2 cellular contexts compared by ENCODE assay signal in the genomic region with DNA sequence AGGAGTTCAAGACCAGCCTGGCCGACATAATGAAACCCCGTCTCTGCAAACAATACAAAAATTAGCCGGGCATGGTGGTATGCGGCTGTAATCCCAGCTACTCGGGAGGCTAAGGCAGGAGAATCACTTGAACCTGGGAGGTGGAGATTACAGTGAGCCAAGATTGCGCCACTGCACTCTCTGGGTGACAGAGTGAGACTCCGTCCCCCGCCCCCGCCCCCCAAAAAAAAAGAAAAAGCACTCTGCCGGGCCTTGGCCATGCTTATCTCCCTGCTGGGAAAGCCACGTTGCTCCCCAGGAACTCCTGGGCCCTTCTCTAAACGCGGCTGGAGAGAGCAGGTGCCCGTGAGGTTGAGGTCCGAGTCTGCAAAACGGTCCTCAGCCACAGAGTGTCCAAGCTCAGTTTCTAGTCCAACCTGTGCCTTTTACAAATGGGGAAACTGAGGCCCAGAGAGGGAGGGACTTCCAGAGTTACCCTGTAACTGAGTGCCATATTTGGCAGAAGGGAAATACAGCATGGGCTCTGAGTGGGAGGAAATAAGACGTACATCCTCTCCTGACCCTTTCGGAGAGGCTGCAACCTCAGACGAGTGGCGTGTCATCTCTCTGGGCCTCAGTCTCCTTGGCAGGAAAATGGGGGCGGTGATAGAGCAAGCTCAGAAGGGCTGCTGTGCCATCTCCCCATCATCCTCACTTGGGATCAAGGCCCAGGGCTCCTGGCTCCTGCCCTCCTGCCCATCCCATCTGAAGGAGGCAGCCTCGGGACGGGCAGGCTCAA.
TF ChIP-seq lines count a peak whose summit lies in the region.

No MANE protein-coding gene starts in this region.

TF ChIP-seq in IMR-90, 13 proteins besides CTCF, POLR2A, EP300 and RAD21:
- TF ChIP-seq MAZ (IDR thresholded peaks at IDR 0.05; ENCODE audit: borderline replicate concordance, low read depth, low read length) = no peak
- no peak for TF ChIP-seq RFX5 (IDR thresholded peaks at IDR 0.05; ENCODE audit: low read depth, low read length)
- no peak for TF ChIP-seq NFE2L2 (IDR thresholded peaks at IDR 0.05; ENCODE audit: low read depth, low read length)
- no peak for TF ChIP-seq SMC3 (IDR thresholded peaks at IDR 0.05; ENCODE audit: low read depth, low read length)
- TF ChIP-seq BHLHE40 (IDR thresholded peaks at IDR 0.05; ENCODE audit: low read depth, low read length) = no peak
- no peak for TF ChIP-seq MXI1 (IDR thresholded peaks at IDR 0.05; ENCODE audit: borderline replicate concordance, low read depth, low read length)
- 0 out of 2 replicates have a peak, but pooled peaks have one; percentile 3 for TF ChIP-seq CEBPB (IDR thresholded peaks at IDR 0.05; ENCODE audit: low read depth, low read length)

TF ChIP-seq in endothelial cell of umbilical vein, 7 proteins besides CTCF, POLR2A, EP300 and RAD21:
- TF ChIP-seq FOS (IDR thresholded peaks at IDR 0.05; ENCODE audit: borderline replicate concordance, insufficient read depth, low read length) (no peak), GATA2 (IDR thresholded peaks at IDR 0.05; ENCODE audit: insufficient read depth, insufficient read length, low read depth, low read length) (no peak), MAX (IDR thresholded peaks at IDR 0.05; ENCODE audit: insufficient read depth, insufficient read length) (no peak)
